Comparison of ENCODE assay signal across 13 cellular contexts in genomic region chr2:173959909-173960308, GRCh38. TPM values are rescaled to one million over a fixed set of nuclear protein-coding genes. Genes with fewer than 3 reads are reported as not detected.
DNase-seq lines count a peak whose midpoint lies in the region; ATAC-seq, FAIRE-seq and TF ChIP-seq lines count a peak whose summit lies in the region.
"Had no signal": no experiment of that assay in that cellular context is flagged by ENCODE, and none has a peak within 500 bp of the region (broad histone marks: within the 10 kb centered on the region; RNA-seq: fewer than 3 reads in every experiment).

No MANE protein-coding gene starts in this region.

- FAIRE-seq in HepG2 (lab: Jason Lieb, UNC) = no peak

- peak overlapping the region; percentile 50 for H3K4me2 ChIP-seq in HepG2 (ENCODE audit: low read depth, low read length)

- peak overlapping the region; percentile 67 for H3K27ac Mint-ChIP-seq in activated CD4-positive, alpha-beta memory T cell treated with anti-CD3 and anti-CD28 coated beads for 36 hours

- H3K4me1 ChIP-seq in HepG2 (ENCODE audit: insufficient read depth, low read length) (peaks cover 56% of the 10 kb centered on the region), right lobe of liver (peaks cover 0 to 36% (median 9%) of the 10 kb centered on the region in 4 donors), gastroesophageal sphincter (peaks cover 10 to 82% (median 14%) of the 10 kb centered on the region in 3 donors), vagina (peaks cover 81% of the 10 kb centered on the region)

- peaks cover 85% of the 10 kb centered on the region for H3K79me2 ChIP-seq in HepG2 (ENCODE audit: insufficient read depth, low read length)

- TF ChIP-seq EP300 in HepG2 (IDR thresholded peaks at IDR 0.05; ENCODE audit: low read depth in 2 of 2, low read length in 2 of 2) (no peak), HepG2 (CRISPR knock-in tag; IDR thresholded peaks at IDR 0.05; ENCODE audit: borderline replicate concordance) (no peak), gastroesophageal sphincter (IDR thresholded peaks at IDR 0.05) (no peak)

- CTCF ChIA-PET in HepG2 (lab: Yijun Ruan, JAX; ENCODE audit: low intra/inter-chr PET ratio, low total read pairs) = no interaction called here
- CTCF ChIA-PET in activated CD4-positive, alpha-beta memory T cell treated with anti-CD3 and anti-CD28 coated beads for 36 hours (lab: Charles Lee) = no interaction called here

- WGBS in HepG2 (ENCODE audit: low lambda C conversion rate) = 82% methylated on average over 7 of the region's 7 CpGs
- WGBS in right lobe of liver (ENCODE audit: insufficient coverage, low coverage, low lambda C conversion rate, missing lambda C conversion rate) = 91% methylated on average over 6 of the region's 7 CpGs
- WGBS in gastroesophageal sphincter (ENCODE audit: low coverage in 1 of 2), 2 donors = 70 to 81% methylated on average over 5 to 7 of the region's 7 CpGs

- no peak overlapping the region for H3K9ac ChIP-seq in HepG2 (ENCODE audit: insufficient read depth, low read depth, low read length)
- H3K9ac ChIP-seq: GM23248 had no signal

- no peak for ATAC-seq in HepG2
- ATAC-seq in right lobe of liver = no peak
- ATAC-seq in gastroesophageal sphincter = no peak
- ATAC-seq in GM18519 (IDR thresholded peaks at IDR 0.05; ENCODE audit: low FRiP score, unreplicated experiment) = no peak

- no peaks in the 10 kb centered on the region; a peak in 1 of 5 replicates for H3K27me3 ChIP-seq in HepG2 (ENCODE audit: control insufficient read depth in 1 of 2, insufficient read depth in 2 of 2, low read length in 2 of 2)
- no peaks in the 10 kb centered on the region for H3K27me3 ChIP-seq in right lobe of liver
- H3K27me3 ChIP-seq in gastroesophageal sphincter = no peaks in the 10 kb centered on the region
- no peaks in the 10 kb centered on the region for H3K27me3 ChIP-seq in vagina

- H3K4me3 ChIP-seq in HepG2 (replicated peaks in 1 of 3; ENCODE audit: insufficient read depth in 1 of 3, low read depth in 2 of 3, low read length in 3 of 3) = no peak overlapping the region
- no peak overlapping the region for H3K4me3 ChIP-seq in right lobe of liver
- no peak overlapping the region for H3K4me3 ChIP-seq in gastroesophageal sphincter
- no peak overlapping the region for H3K4me3 ChIP-seq in vagina
- H3K4me3 ChIP-seq: GM23248 had no signal

- H3K4me3 Mint-ChIP-seq in activated CD4-positive, alpha-beta memory T cell treated with anti-CD3 and anti-CD28 coated beads for 36 hours = peak overlapping the region; percentile 55

- H3K36me3 ChIP-seq in HepG2 (replicated peaks in 1 of 2; ENCODE audit: control insufficient read depth in 1 of 2, insufficient read depth in 2 of 2, low read length in 2 of 2) = peaks cover 7 to 27% of the 10 kb centered on the region in 2 experiments
- H3K36me3 ChIP-seq in right lobe of liver = peaks cover 0 to 14% (median 4%) of the 10 kb centered on the region in 4 donors
- H3K36me3 ChIP-seq in gastroesophageal sphincter = peaks cover 5 to 15% of the 10 kb centered on the region in 2 donors
- H3K36me3 ChIP-seq in vagina = peaks cover 0 to 16% of the 10 kb centered on the region in 2 donors

- H3K9me3 ChIP-seq in HepG2 (ENCODE audit: low read length) (no peaks in the 10 kb centered on the region), right lobe of liver (no peaks in the 10 kb centered on the region), gastroesophageal sphincter (peaks cover 0 to 5% (median 0%) of the 10 kb centered on the region in 3 donors), vagina (no peaks in the 10 kb centered on the region)

- POLR2A ChIA-PET in HepG2 (lab: Yijun Ruan, JAX) = no interaction called here
- POLR2A ChIA-PET in activated CD4-positive, alpha-beta memory T cell treated with anti-CD3 and anti-CD28 coated beads for 36 hours (lab: Charles Lee) = no interaction called here

- H3K27ac ChIP-seq in HepG2 (ENCODE audit: extremely low read length, insufficient read depth, low read length) = no peak overlapping the region
- no peak overlapping the region for H3K27ac ChIP-seq in right lobe of liver
- peak overlapping the region in 3 of 4 donors; percentile 22 to 32 (median 25) for H3K27ac ChIP-seq in gastroesophageal sphincter
- peak overlapping the region; percentile 23 for H3K27ac ChIP-seq in vagina
- H3K27ac ChIP-seq: GM23248 had no signal

- no TSS peak for BruUV-seq in HepG2 (replicated peaks; lab: Mats Ljungman, UMichigan)

- H3K36me3 Mint-ChIP-seq in activated CD4-positive, alpha-beta memory T cell treated with anti-CD3 and anti-CD28 coated beads for 36 hours = peaks cover 51% of the 10 kb centered on the region

- H4K20me1 ChIP-seq in HepG2 (ENCODE audit: insufficient read depth, low read length) = peaks cover 64% of the 10 kb centered on the region

- H3K9me3 Mint-ChIP-seq in activated CD4-positive, alpha-beta memory T cell treated with anti-CD3 and anti-CD28 coated beads for 36 hours = no peaks in the 10 kb centered on the region

- H3K4me1 Mint-ChIP-seq in activated CD4-positive, alpha-beta memory T cell treated with anti-CD3 and anti-CD28 coated beads for 36 hours (ENCODE audit: low read depth) = peaks cover 62% of the 10 kb centered on the region

- no peak for TF ChIP-seq RAD21 in HepG2 (CRISPR knock-in tag; IDR thresholded peaks at IDR 0.05)

- in situ Hi-C loops in HepG2 (cut with HindIII; ENCODE audit: extremely low pct_ligation_motif_present, low pct_unique_long_range_greater_than_20kb) = no loop called here

- H3K27me3 Mint-ChIP-seq in activated CD4-positive, alpha-beta memory T cell treated with anti-CD3 and anti-CD28 coated beads for 36 hours = no peaks in the 10 kb centered on the region

- no peak for TF ChIP-seq POLR2A in HepG2 (IDR thresholded peaks at IDR 0.05; ENCODE audit: insufficient read depth in 1 of 2, low read depth in 2 of 2, low read length in 2 of 2)
- no peak for TF ChIP-seq POLR2A in right lobe of liver (IDR thresholded peaks at IDR 0.05)
- no peak for TF ChIP-seq POLR2A in gastroesophageal sphincter (IDR thresholded peaks at IDR 0.05)
- TF ChIP-seq POLR2A in vagina (IDR thresholded peaks at IDR 0.05) = no peak

- DNase-seq in HepG2 (ENCODE audit: low spot score) = no peak
- no peak for DNase-seq in right lobe of liver
- DNase-seq in activated CD4-positive, alpha-beta memory T cell treated with anti-CD3 and anti-CD28 coated beads for 36 hours = no peak
- no peak for DNase-seq in vagina (ENCODE audit: extremely low spot score in 2 of 2)
- DNase-seq in NCI-H1417 treated with DMSO at 0.1 percent for 48 hours (lab: John Stamatoyannopoulos, UW) = no peak
- DNase-seq in GF-D8 (lab: John Stamatoyannopoulos, UW) = no peak
- DNase-seq: activated CD4-positive, alpha-beta T cell treated with anti-CD3 and anti-CD28 coated beads, Interleukin-2, amount 50 U/mL, for 48 hours; anterior cingulate cortex; GM23248; midbrain; stimulated activated CD8-positive, alpha-beta memory T cell treated with anti-CD3 and anti-CD28 coated beads, Interleukin-4, amount 100 ng/mL, for 48 hours had no signal

- H2AFZ ChIP-seq in HepG2 (ENCODE audit: low read length) = no peak overlapping the region
- H2AFZ ChIP-seq: GM23248 had no signal

- intact Hi-C loops in HepG2 (cut with micrococcal nuclease; ENCODE audit: unreplicated experiment) = loop anchor here (5.0 kb wide), 2 partner anchors 42 to 43 kb away; no protein-coding TSS in a partner anchor
- intact Hi-C loops in right lobe of liver (cut with DNase I) = no loop called here
- intact Hi-C loops in activated CD4-positive, alpha-beta memory T cell treated with anti-CD3 and anti-CD28 coated beads for 36 hours (cut with micrococcal nuclease) = loop anchor here (5.0 kb wide), 2 partner anchors 603 to 632 kb away; no protein-coding TSS in a partner anchor
- intact Hi-C loops in vagina (cut with DNase I) = loop anchor here (10.0 kb wide), 1 partner anchor 55 kb away; no protein-coding TSS in a partner anchor

- TF ChIP-seq CTCF in HepG2 (CRISPR knock-in tag; IDR thresholded peaks at IDR 0.05) (no peak), right lobe of liver (IDR thresholded peaks at IDR 0.05) (no peak), gastroesophageal sphincter (IDR thresholded peaks at IDR 0.05) (no peak), vagina (IDR thresholded peaks at IDR 0.05) (no peak)

RNA-seq across cellular contexts. Expression of gene SP3, which starts 5.3 kb away (rescaled TPM):
- 132 and 171 TPM in 2 replicates for total RNA-seq in HepG2 (2016; rRNA removed; fragmentation: Illumina TruSeq; extraction: Trizol)
- total RNA-seq in HepG2 (2016; cell fraction: cytosol; rRNA removed; fragmentation: Illumina TruSeq; extraction: Trizol; ENCODE audit: low read depth) = 46.7 and 54.6 TPM in 2 replicates
- 129 and 171 TPM in 2 replicates for total RNA-seq in HepG2 (2016; cell fraction: insoluble cytoplasmic fraction; rRNA removed; fragmentation: Illumina TruSeq; extraction: Trizol)
- 117 and 137 TPM in 2 replicates for total RNA-seq in HepG2 (2016; cell fraction: membrane; rRNA removed; fragmentation: Illumina TruSeq; extraction: Trizol)
- total RNA-seq in HepG2 (2016; cell fraction: nucleus; rRNA removed; fragmentation: Illumina TruSeq; extraction: Trizol) = 111 and 118 TPM in 2 replicates
- 53.9 and 57.3 TPM in 2 replicates for polyA plus RNA-seq in HepG2 (2011; rRNA removed)
- polyA plus RNA-seq in HepG2 (2011; cell fraction: cytosol; rRNA removed) = 24.5 and 38.2 TPM in 2 replicates
- polyA plus RNA-seq in HepG2 (2011; cell fraction: nucleus; rRNA removed) = 29.7 TPM in 2 replicates
- polyA plus RNA-seq in HepG2 (2012) = 42.0 and 48.0 TPM in 2 replicates
- 5.3 and 5.5 TPM in 2 replicates for polyA plus RNA-seq in HepG2 (2016; cell fraction: cytosol; fragmentation: Illumina TruSeq; extraction: Trizol; ENCODE audit: low read depth)
- polyA plus RNA-seq in HepG2 (2016; cell fraction: insoluble cytoplasmic fraction; fragmentation: Illumina TruSeq; extraction: Trizol; ENCODE audit: low read depth) = 79.1 and 85.5 TPM in 2 replicates
- polyA plus RNA-seq in HepG2 (2016; cell fraction: membrane; fragmentation: Illumina TruSeq; extraction: Trizol; ENCODE audit: low read depth) = 24.8 and 28.9 TPM in 2 replicates
- polyA plus RNA-seq in HepG2 (2016; cell fraction: nucleus; fragmentation: Illumina TruSeq; extraction: Trizol; ENCODE audit: insufficient read depth, low read depth) = 51.2 and 54.9 TPM in 2 replicates
- 45.0 and 74.0 TPM in 2 replicates for polyA minus RNA-seq in HepG2 (2011; rRNA and poly(A)+ RNA removed; ENCODE audit: low replicate concordance)
- polyA minus RNA-seq in HepG2 (2011; cell fraction: cytosol; rRNA and poly(A)+ RNA removed) = 67.2 and 72.9 TPM in 2 replicates
- polyA minus RNA-seq in HepG2 (2011; cell fraction: nucleus; rRNA and poly(A)+ RNA removed) = 202 and 214 TPM in 2 replicates
- 10 to 100 TPM; 28.4 to 36.5 (median 32.4) TPM for total RNA-seq in right lobe of liver
- total RNA-seq in activated CD4-positive, alpha-beta memory T cell treated with anti-CD3 and anti-CD28 coated beads for 36 hours = 10 to 100 TPM; 79.9 to 90.1 TPM
- 10 to 100 TPM; 69.7 to 94.3 (median 87.6) TPM for total RNA-seq in gastroesophageal sphincter
- total RNA-seq in vagina = 119 TPM

Comparison
In these comparisons a context has a peak if more than half of its experiments do, and no peak if none do; other contexts are left out.
1. intact Hi-C loops: an anchor here in HepG2 (5.0 kb wide), activated CD4-positive, alpha-beta memory T cell treated with anti-CD3 and anti-CD28 coated beads for 36 hours (5.0 kb wide) and vagina (10.0 kb wide); none called in right lobe of liver.
2. H3K27ac ChIP-seq: peak in gastroesophageal sphincter (3 of 4) and vagina (single experiment); none in HepG2 (single experiment) and right lobe of liver (0 of 3).